ENCODE assay signal across 1 cellular context in the genomic region with DNA sequence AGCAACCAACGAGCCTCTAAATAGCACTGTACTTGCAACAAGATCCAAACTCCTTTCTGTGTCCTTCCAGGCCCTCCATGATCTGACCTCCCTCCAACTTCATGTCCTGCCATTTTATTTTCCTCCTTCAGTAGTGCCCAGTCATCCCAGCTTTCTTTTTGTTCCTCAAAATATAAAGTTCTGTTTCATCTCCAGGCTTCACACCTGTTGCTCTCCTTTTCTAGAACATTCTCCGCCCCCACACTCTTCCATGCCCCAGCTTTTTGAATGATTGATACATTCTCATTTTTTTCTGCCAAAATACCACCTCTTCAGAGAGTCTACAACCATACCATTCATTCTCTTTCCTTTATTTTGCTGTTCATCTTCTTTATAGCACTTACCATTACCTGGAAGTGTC.
TF ChIP-seq lines count a peak whose summit lies in the region.

No MANE protein-coding gene starts in this region.

TF ChIP-seq in GM23338, 12 proteins besides CTCF, POLR2A, EP300 and RAD21 (continued from another document):
- TF ChIP-seq, protein P1, sequence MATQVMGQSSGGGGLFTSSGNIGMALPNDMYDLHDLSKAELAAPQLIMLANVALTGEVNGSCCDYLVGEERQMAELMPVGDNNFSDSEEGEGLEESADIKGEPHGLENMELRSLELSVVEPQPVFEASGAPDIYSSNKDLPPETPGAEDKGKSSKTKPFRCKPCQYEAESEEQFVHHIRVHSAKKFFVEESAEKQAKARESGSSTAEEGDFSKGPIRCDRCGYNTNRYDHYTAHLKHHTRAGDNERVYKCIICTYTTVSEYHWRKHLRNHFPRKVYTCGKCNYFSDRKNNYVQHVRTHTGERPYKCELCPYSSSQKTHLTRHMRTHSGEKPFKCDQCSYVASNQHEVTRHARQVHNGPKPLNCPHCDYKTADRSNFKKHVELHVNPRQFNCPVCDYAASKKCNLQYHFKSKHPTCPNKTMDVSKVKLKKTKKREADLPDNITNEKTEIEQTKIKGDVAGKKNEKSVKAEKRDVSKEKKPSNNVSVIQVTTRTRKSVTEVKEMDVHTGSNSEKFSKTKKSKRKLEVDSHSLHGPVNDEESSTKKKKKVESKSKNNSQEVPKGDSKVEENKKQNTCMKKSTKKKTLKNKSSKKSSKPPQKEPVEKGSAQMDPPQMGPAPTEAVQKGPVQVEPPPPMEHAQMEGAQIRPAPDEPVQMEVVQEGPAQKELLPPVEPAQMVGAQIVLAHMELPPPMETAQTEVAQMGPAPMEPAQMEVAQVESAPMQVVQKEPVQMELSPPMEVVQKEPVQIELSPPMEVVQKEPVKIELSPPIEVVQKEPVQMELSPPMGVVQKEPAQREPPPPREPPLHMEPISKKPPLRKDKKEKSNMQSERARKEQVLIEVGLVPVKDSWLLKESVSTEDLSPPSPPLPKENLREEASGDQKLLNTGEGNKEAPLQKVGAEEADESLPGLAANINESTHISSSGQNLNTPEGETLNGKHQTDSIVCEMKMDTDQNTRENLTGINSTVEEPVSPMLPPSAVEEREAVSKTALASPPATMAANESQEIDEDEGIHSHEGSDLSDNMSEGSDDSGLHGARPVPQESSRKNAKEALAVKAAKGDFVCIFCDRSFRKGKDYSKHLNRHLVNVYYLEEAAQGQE (IDR thresholded peaks at IDR 0.05; ENCODE audit: unreplicated experiment): no peak
- no peak for TF ChIP-seq POLR2AphosphoS5 (IDR thresholded peaks at IDR 0.05; ENCODE audit: low read depth)
- no peak for TF ChIP-seq NANOG (IDR thresholded peaks at IDR 0.05; ENCODE audit: borderline replicate concordance)
- TF ChIP-seq, protein P2, sequence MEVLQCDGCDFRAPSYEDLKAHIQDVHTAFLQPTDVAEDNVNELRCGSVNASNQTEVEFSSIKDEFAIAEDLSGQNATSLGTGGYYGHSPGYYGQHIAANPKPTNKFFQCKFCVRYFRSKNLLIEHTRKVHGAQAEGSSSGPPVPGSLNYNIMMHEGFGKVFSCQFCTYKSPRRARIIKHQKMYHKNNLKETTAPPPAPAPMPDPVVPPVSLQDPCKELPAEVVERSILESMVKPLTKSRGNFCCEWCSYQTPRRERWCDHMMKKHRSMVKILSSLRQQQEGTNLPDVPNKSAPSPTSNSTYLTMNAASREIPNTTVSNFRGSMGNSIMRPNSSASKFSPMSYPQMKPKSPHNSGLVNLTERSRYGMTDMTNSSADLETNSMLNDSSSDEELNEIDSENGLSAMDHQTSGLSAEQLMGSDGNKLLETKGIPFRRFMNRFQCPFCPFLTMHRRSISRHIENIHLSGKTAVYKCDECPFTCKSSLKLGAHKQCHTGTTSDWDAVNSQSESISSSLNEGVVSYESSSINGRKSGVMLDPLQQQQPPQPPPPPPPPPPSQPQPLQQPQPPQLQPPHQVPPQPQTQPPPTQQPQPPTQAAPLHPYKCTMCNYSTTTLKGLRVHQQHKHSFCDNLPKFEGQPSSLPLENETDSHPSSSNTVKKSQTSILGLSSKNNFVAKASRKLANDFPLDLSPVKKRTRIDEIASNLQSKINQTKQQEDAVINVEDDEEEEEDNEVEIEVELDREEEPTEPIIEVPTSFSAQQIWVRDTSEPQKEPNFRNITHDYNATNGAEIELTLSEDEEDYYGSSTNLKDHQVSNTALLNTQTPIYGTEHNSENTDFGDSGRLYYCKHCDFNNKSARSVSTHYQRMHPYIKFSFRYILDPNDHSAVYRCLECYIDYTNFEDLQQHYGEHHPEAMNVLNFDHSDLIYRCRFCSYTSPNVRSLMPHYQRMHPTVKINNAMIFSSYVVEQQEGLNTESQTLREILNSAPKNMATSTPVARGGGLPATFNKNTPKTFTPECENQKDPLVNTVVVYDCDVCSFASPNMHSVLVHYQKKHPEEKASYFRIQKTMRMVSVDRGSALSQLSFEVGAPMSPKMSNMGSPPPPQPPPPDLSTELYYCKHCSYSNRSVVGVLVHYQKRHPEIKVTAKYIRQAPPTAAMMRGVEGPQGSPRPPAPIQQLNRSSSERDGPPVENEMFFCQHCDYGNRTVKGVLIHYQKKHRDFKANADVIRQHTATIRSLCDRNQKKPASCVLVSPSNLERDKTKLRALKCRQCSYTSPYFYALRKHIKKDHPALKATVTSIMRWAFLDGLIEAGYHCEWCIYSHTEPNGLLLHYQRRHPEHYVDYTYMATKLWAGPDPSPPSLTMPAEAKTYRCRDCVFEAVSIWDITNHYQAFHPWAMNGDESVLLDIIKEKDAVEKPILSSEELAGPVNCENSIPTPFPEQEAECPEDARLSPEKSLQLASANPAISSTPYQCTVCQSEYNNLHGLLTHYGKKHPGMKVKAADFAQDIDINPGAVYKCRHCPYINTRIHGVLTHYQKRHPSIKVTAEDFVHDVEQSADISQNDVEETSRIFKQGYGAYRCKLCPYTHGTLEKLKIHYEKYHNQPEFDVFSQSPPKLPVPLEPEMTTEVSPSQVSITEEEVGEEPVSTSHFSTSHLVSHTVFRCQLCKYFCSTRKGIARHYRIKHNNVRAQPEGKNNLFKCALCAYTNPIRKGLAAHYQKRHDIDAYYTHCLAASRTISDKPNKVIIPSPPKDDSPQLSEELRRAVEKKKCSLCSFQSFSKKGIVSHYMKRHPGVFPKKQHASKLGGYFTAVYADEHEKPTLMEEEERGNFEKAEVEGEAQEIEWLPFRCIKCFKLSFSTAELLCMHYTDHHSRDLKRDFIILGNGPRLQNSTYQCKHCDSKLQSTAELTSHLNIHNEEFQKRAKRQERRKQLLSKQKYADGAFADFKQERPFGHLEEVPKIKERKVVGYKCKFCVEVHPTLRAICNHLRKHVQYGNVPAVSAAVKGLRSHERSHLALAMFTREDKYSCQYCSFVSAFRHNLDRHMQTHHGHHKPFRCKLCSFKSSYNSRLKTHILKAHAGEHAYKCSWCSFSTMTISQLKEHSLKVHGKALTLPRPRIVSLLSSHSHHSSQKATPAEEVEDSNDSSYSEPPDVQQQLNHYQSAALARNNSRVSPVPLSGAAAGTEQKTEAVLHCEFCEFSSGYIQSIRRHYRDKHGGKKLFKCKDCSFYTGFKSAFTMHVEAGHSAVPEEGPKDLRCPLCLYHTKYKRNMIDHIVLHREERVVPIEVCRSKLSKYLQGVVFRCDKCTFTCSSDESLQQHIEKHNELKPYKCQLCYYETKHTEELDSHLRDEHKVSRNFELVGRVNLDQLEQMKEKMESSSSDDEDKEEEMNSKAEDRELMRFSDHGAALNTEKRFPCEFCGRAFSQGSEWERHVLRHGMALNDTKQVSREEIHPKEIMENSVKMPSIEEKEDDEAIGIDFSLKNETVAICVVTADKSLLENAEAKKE (CRISPR knock-in tag; IDR thresholded peaks at IDR 0.05): no peak
- TF ChIP-seq EZH2phosphoT487 (IDR thresholded peaks at IDR 0.05; ENCODE audit: unreplicated experiment): no peak
- TF ChIP-seq, protein P3, sequence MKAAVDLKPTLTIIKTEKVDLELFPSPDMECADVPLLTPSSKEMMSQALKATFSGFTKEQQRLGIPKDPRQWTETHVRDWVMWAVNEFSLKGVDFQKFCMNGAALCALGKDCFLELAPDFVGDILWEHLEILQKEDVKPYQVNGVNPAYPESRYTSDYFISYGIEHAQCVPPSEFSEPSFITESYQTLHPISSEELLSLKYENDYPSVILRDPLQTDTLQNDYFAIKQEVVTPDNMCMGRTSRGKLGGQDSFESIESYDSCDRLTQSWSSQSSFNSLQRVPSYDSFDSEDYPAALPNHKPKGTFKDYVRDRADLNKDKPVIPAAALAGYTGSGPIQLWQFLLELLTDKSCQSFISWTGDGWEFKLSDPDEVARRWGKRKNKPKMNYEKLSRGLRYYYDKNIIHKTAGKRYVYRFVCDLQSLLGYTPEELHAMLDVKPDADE (IDR thresholded peaks at IDR 0.05): no peak
